ENCODE assay signal across 28 cellular contexts in the genomic region with DNA sequence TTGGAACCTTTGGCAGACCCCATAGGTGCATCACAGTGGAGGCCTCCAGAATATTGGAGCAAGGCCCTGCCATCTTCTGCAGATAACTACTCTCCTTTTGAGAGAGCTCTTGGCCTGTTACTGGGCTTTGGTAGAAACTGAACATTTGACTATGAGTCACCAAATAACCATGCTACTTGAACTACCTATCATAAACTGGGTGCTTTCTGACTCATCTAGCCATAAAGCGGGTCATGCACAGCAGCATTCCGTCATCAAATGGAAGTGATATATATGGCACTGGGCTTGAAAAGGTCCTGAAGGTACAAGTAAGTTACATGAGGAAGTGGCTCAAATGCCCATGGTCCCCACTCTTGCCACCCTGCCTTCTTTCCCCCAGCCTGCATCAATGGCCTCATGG.
DNase-seq lines count a peak whose midpoint lies in the region; ATAC-seq and TF ChIP-seq lines count a peak whose summit lies in the region.
"Had no signal": no experiment of that assay in that cellular context is flagged by ENCODE, and none has a peak within 500 bp of the region (broad histone marks: within the 10 kb centered on the region; RNA-seq: fewer than 3 reads in every experiment).

No MANE protein-coding gene starts in this region.

- in situ Hi-C loops in IMR-90 (cut with MboI; ENCODE audit: low sequenced_read_pairs), result no loop called here

- no peak overlapping the region for H2AFZ ChIP-seq in IMR-90 (replicated peaks; ENCODE audit: low read length, poor library complexity)
- H2AFZ ChIP-seq in hepatocyte, result no peak overlapping the region

- no peak overlapping the region for H3K18ac ChIP-seq in IMR-90 (ENCODE audit: low read depth, low read length)

- TF ChIP-seq CTCF in IMR-90 (conservative IDR thresholded peaks at IDR 0.05; ENCODE audit: low read depth, low read length) (no peak), hepatocyte (IDR thresholded peaks at IDR 0.05; ENCODE audit: poor library complexity) (no peak)

- peaks cover 8% of the 10 kb centered on the region for H3K4me1 ChIP-seq in IMR-90 (ENCODE audit: control insufficient read depth, insufficient read depth, low read length)
- H3K4me1 ChIP-seq in hepatocyte (ENCODE audit: insufficient read depth), result no peaks in the 10 kb centered on the region
- H3K4me1 ChIP-seq: upper lobe of right lung had no signal

- peak; percentile 36; the same call in 1 of the 2 replicates for ATAC-seq in IMR-90 (ENCODE audit: low read depth)
- ATAC-seq in T-cell (replicated peaks in 1 of 4), result no peak
- no peak for ATAC-seq in HG03139 (IDR thresholded peaks at IDR 0.05; ENCODE audit: unreplicated experiment)
- ATAC-seq in HG03469 (IDR thresholded peaks at IDR 0.05; ENCODE audit: unreplicated experiment), result no peak
- ATAC-seq: right cardiac atrium; stimulated activated memory B cell treated with anti-CD40 and anti-IgM and Interleukin-4, amounts not matched to agents 10 μg/mL and 1 μg/mL and 100 μg/mL, for 72 hours; upper lobe of right lung had no signal

- POLR2A ChIA-PET in IMR-90 (lab: Charles Lee; ENCODE audit: unreplicated experiment) (no interaction called here), T-cell (lab: Charles Lee) (no interaction called here)

- H3K4me1 Mint-ChIP-seq in T-cell, result no peaks in the 10 kb centered on the region
- H3K4me1 Mint-ChIP-seq: IgD-negative memory B cell; memory B cell; stimulated activated memory B cell treated with anti-CD40 and anti-IgM and Interleukin-4, amounts not matched to agents 10 μg/mL and 1 μg/mL and 100 μg/mL, for 72 hours had no signal

- H3K9me1 ChIP-seq in IMR-90 (ENCODE audit: insufficient read depth, low read length), result no peaks in the 10 kb centered on the region

- no peak overlapping the region for H3K56ac ChIP-seq in IMR-90 (ENCODE audit: extremely low read depth, insufficient read depth, low read length)

- H2BK5ac ChIP-seq in IMR-90 (ENCODE audit: low read depth, low read length, poor library complexity, severe bottlenecking), result no peak overlapping the region

- H3K79me2 ChIP-seq in hepatocyte, result no peaks in the 10 kb centered on the region

- H3K4me3 Mint-ChIP-seq in T-cell, result no peak overlapping the region
- H3K4me3 Mint-ChIP-seq: activated naive CD8-positive, alpha-beta T cell; dendritic cell treated with granulocyte-macrophage colony-stimulating factor and Interleukin-4, amounts not matched to agents 40 ng/mL and 50 ng/mL, for 4 days; IgD-negative memory B cell; memory B cell; stimulated activated memory B cell treated with anti-CD40 and anti-IgM and Interleukin-4, amounts not matched to agents 10 μg/mL and 1 μg/mL and 100 μg/mL, for 72 hours; T-helper 1 cell treated with Interleukin-12 subunit alpha and Interleukin-12 subunit beta and Interleukin-4 antibody, amounts not matched to agents 30 μg/mL and 1 μg/mL, for 36 hours had no signal

- H4K5ac ChIP-seq in IMR-90 (ENCODE audit: low read depth, low read length), result no peak overlapping the region

- TF ChIP-seq POLR2A in IMR-90 (IDR thresholded peaks at IDR 0.05; ENCODE audit: low read depth, low read length), result no peak

- H3K27me3 Mint-ChIP-seq in T-cell, result no peaks in the 10 kb centered on the region
- H3K27me3 Mint-ChIP-seq: activated naive CD8-positive, alpha-beta T cell; dendritic cell treated with granulocyte-macrophage colony-stimulating factor and Interleukin-4, amounts not matched to agents 40 ng/mL and 50 ng/mL, for 4 days; IgD-negative memory B cell; memory B cell; stimulated activated memory B cell treated with anti-CD40 and anti-IgM and Interleukin-4, amounts not matched to agents 10 μg/mL and 1 μg/mL and 100 μg/mL, for 72 hours had no signal

- H4K8ac ChIP-seq in IMR-90 (ENCODE audit: low read depth in 2 of 2, low read length in 2 of 2), result no peak overlapping the region

- H3K79me1 ChIP-seq in IMR-90 (ENCODE audit: low read depth in 1 of 2, low read length in 2 of 2), result no peaks in the 10 kb centered on the region

- H3K36me3 ChIP-seq in IMR-90 (ENCODE audit: control insufficient read depth, insufficient read depth, low read length) (no peaks in the 10 kb centered on the region), hepatocyte (replicated peaks; ENCODE audit: insufficient read depth, low read depth) (no peaks in the 10 kb centered on the region)
- H3K36me3 ChIP-seq: BLaER1 treated with 17β-estradiol and CSF1 and Interleukin-3, amounts not matched to agents 10 nM and 100 nM; upper lobe of right lung had no signal

- H3K27ac Mint-ChIP-seq in T-cell, result no peak overlapping the region
- H3K27ac Mint-ChIP-seq: activated naive CD8-positive, alpha-beta T cell; dendritic cell treated with granulocyte-macrophage colony-stimulating factor and Interleukin-4, amounts not matched to agents 40 ng/mL and 50 ng/mL, for 4 days; IgD-negative memory B cell; memory B cell; stimulated activated memory B cell treated with anti-CD40 and anti-IgM and Interleukin-4, amounts not matched to agents 10 μg/mL and 1 μg/mL and 100 μg/mL, for 72 hours; T-helper 1 cell treated with Interleukin-12 subunit alpha and Interleukin-12 subunit beta and Interleukin-4 antibody, amounts not matched to agents 30 μg/mL and 1 μg/mL, for 36 hours had no signal

- 0 out of 2 replicates have a peak overlapping the region, but pooled peaks have one; percentile 23 for H2BK120ac ChIP-seq in IMR-90 (ENCODE audit: low read depth, low read length)

- CTCF ChIA-PET in IMR-90 (lab: Yijun Ruan, JAX) (no interaction called here), T-cell (lab: Charles Lee) (no interaction called here)

- no peak overlapping the region for H3K23ac ChIP-seq in IMR-90 (ENCODE audit: low read depth, low read length)

- H4K20me1 ChIP-seq in IMR-90 (ENCODE audit: insufficient read depth, low read length) (no peaks in the 10 kb centered on the region), hepatocyte (ENCODE audit: insufficient read depth, poor library complexity, severe bottlenecking) (no peaks in the 10 kb centered on the region)
- H4K20me1 ChIP-seq: BLaER1 treated with 17β-estradiol and CSF1 and Interleukin-3, amounts not matched to agents 10 nM and 100 nM had no signal

- no peak overlapping the region for H3K14ac ChIP-seq in IMR-90 (replicated peaks; ENCODE audit: low read depth, low read length)

- H2AK9ac ChIP-seq in IMR-90 (replicated peaks; ENCODE audit: low read depth, low read length, poor library complexity), result no peak overlapping the region

- peaks cover 9 to 20% (median 15%) of the 10 kb centered on the region in 3 donors for H3K9me3 Mint-ChIP-seq in T-cell

- dilution Hi-C loops in IMR-90 (cut with HindIII; ENCODE audit: low sequenced_read_pairs, unreplicated experiment), result no loop called here

- H3K9me2 ChIP-seq in hepatocyte (replicated peaks; ENCODE audit: insufficient read depth), result no peaks in the 10 kb centered on the region

- H3K27me3 ChIP-seq in IMR-90 (ENCODE audit: control insufficient read depth, insufficient read depth, low read length) (no peaks in the 10 kb centered on the region), hepatocyte (no peaks in the 10 kb centered on the region)
- H3K27me3 ChIP-seq: BLaER1 treated with 17β-estradiol and CSF1 and Interleukin-3, amounts not matched to agents 10 nM and 100 nM; upper lobe of right lung had no signal

- DNase-seq in Daoy (ENCODE audit: low read depth), result peak; percentile 42
- peak; percentile 69 for DNase-seq in IMR-90
- DNase-seq in amniotic epithelial cell (ENCODE audit: low read depth), result peak; percentile 50
- DNase-seq in hepatocyte (ENCODE audit: low spot score), result peak; percentile 21
- no peak for DNase-seq in T-cell
- DNase-seq in MV-4-11 (lab: John Stamatoyannopoulos, UW), result no peak
- DNase-seq: activated effector memory CD4-positive, alpha-beta T cell treated with Interleukin-2 at 50 U/mL for 16 hours; activated T-cell treated with anti-CD3 and anti-CD28 coated beads for 4 hours; aorta; central memory CD4-positive, alpha-beta T cell; NCI-H1092 treated with DMSO at 0.1 percent for 48 hours; NCI-H187 treated with DMSO at 0.1 percent for 48 hours; NCI-H2227 treated with DMSO at 0.1 percent for 48 hours; NCI-H748 treated with DMSO at 0.1 percent for 48 hours; right cardiac atrium; RPMI8226; stimulated activated CD4-positive, alpha-beta T cell treated with anti-CD3 and anti-CD28 coated beads, Interleukin-4, amount 100 ng/mL, for 24 hours; substantia nigra; upper lobe of right lung had no signal

- no peaks in the 10 kb centered on the region for H3K36me3 Mint-ChIP-seq in T-cell
- H3K36me3 Mint-ChIP-seq: activated naive CD8-positive, alpha-beta T cell; IgD-negative memory B cell; memory B cell; stimulated activated memory B cell treated with anti-CD40 and anti-IgM and Interleukin-4, amounts not matched to agents 10 μg/mL and 1 μg/mL and 100 μg/mL, for 72 hours had no signal

- H4K91ac ChIP-seq in IMR-90 (ENCODE audit: insufficient read depth, low read depth, low read length), result no peak overlapping the region

- H3K27ac ChIP-seq in IMR-90 (ENCODE audit: insufficient read depth, low read length) (no peak overlapping the region), hepatocyte (no peak overlapping the region)
- H3K27ac ChIP-seq: BLaER1 treated with 17β-estradiol and CSF1 and Interleukin-3, amounts not matched to agents 10 nM and 100 nM; upper lobe of right lung had no signal

- H2BK20ac ChIP-seq in IMR-90 (ENCODE audit: low read depth, low read length), result no peak overlapping the region

- H3K9ac ChIP-seq in IMR-90 (ENCODE audit: low read depth, low read length), result no peak overlapping the region
- H3K9ac ChIP-seq: BLaER1 treated with 17β-estradiol and CSF1 and Interleukin-3, amounts not matched to agents 10 nM and 100 nM had no signal

- intact Hi-C loops in IMR-90 (cut with micrococcal nuclease), result no loop called here

- H3K4me3 ChIP-seq in IMR-90 (ENCODE audit: insufficient read depth, low read depth, low read length) (no peak overlapping the region), hepatocyte (no peak overlapping the region)
- H3K4me3 ChIP-seq: BLaER1 treated with 17β-estradiol and CSF1 and Interleukin-3, amounts not matched to agents 10 nM and 100 nM; upper lobe of right lung had no signal

- no peak overlapping the region for H2BK15ac ChIP-seq in IMR-90 (ENCODE audit: low read depth, low read length)

- no peak overlapping the region for H3K4ac ChIP-seq in IMR-90 (ENCODE audit: low read depth, low read length)

- no peak for TF ChIP-seq RAD21 in IMR-90 (IDR thresholded peaks at IDR 0.05; ENCODE audit: low read length)

- no TSS peak for BruUV-seq in IMR-90 (replicated peaks; lab: Mats Ljungman, UMichigan)

- no CpG with 5 or more reads among the region's 2 CpGs for WGBS in IMR-90 (ENCODE audit: extremely low coverage in 2 of 2, insufficient read length in 1 of 2), 2 experiments
- WGBS in hepatocyte (ENCODE audit: low lambda C conversion rate, missing lambda C conversion rate), result 93% methylated on average over 2 of the region's 2 CpGs

- H2AK5ac ChIP-seq in IMR-90 (ENCODE audit: low read depth, low read length), result no peak overlapping the region

- H3K4me2 ChIP-seq in IMR-90 (ENCODE audit: low read depth, low read length), result no peak overlapping the region
- no peak overlapping the region for H3K4me2 ChIP-seq in hepatocyte
- H3K4me2 ChIP-seq: BLaER1 treated with 17β-estradiol and CSF1 and Interleukin-3, amounts not matched to agents 10 nM and 100 nM had no signal

- H3K9me3 ChIP-seq in IMR-90 (ENCODE audit: control insufficient read depth, insufficient read depth, low read length) (no peaks in the 10 kb centered on the region), hepatocyte (ENCODE audit: low read depth) (no peaks in the 10 kb centered on the region)
- H3K9me3 ChIP-seq: upper lobe of right lung had no signal

TF ChIP-seq in IMR-90, 13 proteins besides CTCF, POLR2A, EP300 and RAD21 (continues in another document):
- no peak for TF ChIP-seq FOS (IDR thresholded peaks at IDR 0.05; ENCODE audit: low read depth, low read length)

Comparison
In these comparisons a context has a peak if more than half of its experiments do, and no peak if none do; other contexts are left out.
1. DNase-seq: peak in Daoy (single experiment), IMR-90 (single experiment), amniotic epithelial cell (single experiment) and hepatocyte (single experiment); none in T-cell (0 of 34) and MV-4-11 (single experiment).